Comparison of ENCODE assay signal across 8 cellular contexts in the genomic region with DNA sequence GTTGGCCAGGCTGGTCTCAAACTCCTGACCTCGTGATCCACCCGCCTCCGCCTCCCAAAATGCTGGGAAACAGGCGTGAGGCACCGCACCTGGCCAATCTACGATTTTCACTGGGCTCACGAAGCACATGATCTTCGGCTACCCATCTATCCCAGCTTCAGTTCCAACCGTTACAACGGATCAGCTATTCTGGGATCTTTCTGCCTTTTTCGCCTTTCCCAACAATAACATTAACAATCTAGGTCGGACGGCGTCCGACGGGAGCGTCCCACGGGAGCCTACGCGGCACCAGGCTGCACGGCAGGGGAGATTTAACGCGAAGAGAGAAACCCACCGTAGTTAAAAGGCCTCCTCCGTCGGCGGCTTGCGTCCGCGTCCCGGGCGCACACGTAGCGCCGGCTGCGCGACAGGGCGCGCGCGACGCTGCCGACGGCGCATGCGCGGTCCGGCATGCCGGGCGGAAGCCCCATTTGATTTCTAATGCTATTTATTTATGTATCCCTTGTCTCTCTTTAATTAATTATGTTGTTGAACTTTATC.
DNase-seq lines count a peak whose midpoint lies in the region; ATAC-seq and FAIRE-seq lines count a peak whose summit lies in the region.

A gene (minus strand): TSS at position 394 of the 540 bp plus-strand sequence.

- H3K36me3 Mint-ChIP-seq in activated naive CD8-positive, alpha-beta T cell treated with anti-CD3 and anti-CD28 coated beads, Interleukin-2, amount 10 ng/mL, durations not matched to agents 7 days and 5 days, result peaks cover 24% of the 10 kb centered on the region

- POLR2A ChIA-PET in activated naive CD8-positive, alpha-beta T cell treated with anti-CD3 and anti-CD28 coated beads, Interleukin-2, amount 10 ng/mL, durations not matched to agents 7 days and 5 days (lab: Charles Lee), result interaction anchor here (0.7 kb wide), 1 partner anchor 622 kb away, joined by 4 read pairs; no protein-coding TSS in a partner anchor

- H3K9me3 Mint-ChIP-seq in activated naive CD8-positive, alpha-beta T cell treated with anti-CD3 and anti-CD28 coated beads, Interleukin-2, amount 10 ng/mL, durations not matched to agents 7 days and 5 days, result peaks cover 5% of the 10 kb centered on the region

- no peaks in the 10 kb centered on the region for H3K27me3 ChIP-seq in SJCRH30

- no peaks in the 10 kb centered on the region; the same call in 1 of the 2 replicates for H3K9me3 ChIP-seq in SJCRH30 (replicated peaks)

- no peaks in the 10 kb centered on the region for H3K36me3 ChIP-seq in SJCRH30

- H3K4me3 Mint-ChIP-seq in activated naive CD8-positive, alpha-beta T cell treated with anti-CD3 and anti-CD28 coated beads, Interleukin-2, amount 10 ng/mL, durations not matched to agents 7 days and 5 days, result peak within 1 kb of the TSS; percentile 94

- H3K27me3 Mint-ChIP-seq in activated naive CD8-positive, alpha-beta T cell treated with anti-CD3 and anti-CD28 coated beads, Interleukin-2, amount 10 ng/mL, durations not matched to agents 7 days and 5 days, result peaks cover 30% of the 10 kb centered on the region

- H3K4me1 Mint-ChIP-seq in activated naive CD8-positive, alpha-beta T cell treated with anti-CD3 and anti-CD28 coated beads, Interleukin-2, amount 10 ng/mL, durations not matched to agents 7 days and 5 days, result peaks cover 13% of the 10 kb centered on the region

- peak within 1 kb of the TSS; percentile 88 for H3K27ac Mint-ChIP-seq in activated naive CD8-positive, alpha-beta T cell treated with anti-CD3 and anti-CD28 coated beads, Interleukin-2, amount 10 ng/mL, durations not matched to agents 7 days and 5 days

- FAIRE-seq in GM18507 (lab: Jason Lieb, UNC), result peak; percentile 90

- no peak within 1 kb of the TSS for H3K27ac ChIP-seq in SJCRH30

- DNase-seq in GM18507 (ENCODE audit: extremely low spot score, insufficient read length, low read depth) (peak; percentile 76), SJCRH30 (peak in 1 of 2 experiments; percentile 39), hepatic stellate cell (ENCODE audit: low spot score) (peak; percentile 65), cerebellar cortex (ENCODE audit: low spot score) (no peak), cerebellar nuclear complex (lab: John Stamatoyannopoulos, UW) (no peak)
- peak; percentile 80 for DNase-seq in activated naive CD8-positive, alpha-beta T cell treated with anti-CD3 and anti-CD28 coated beads, Interleukin-2, amount 10 ng/mL, durations not matched to agents 7 days and 5 days
- peak; percentile 16 to 41 for DNase-seq in stimulated activated CD4-positive, alpha-beta T cell treated with anti-CD3 and anti-CD28 coated beads, Interleukin-12 subunit alpha, Interleukin-12 subunit beta, amount 100 ng/mL, for 24 hours (ENCODE audit: low read depth in 2 of 2)

- H3K4me3 ChIP-seq in SJCRH30, result peak within 1 kb of the TSS; percentile 47

- no peaks in the 10 kb centered on the region for H3K4me1 ChIP-seq in SJCRH30

- peak; percentile 88 for ATAC-seq in HG03342 (IDR thresholded peaks at IDR 0.05; ENCODE audit: unreplicated experiment)
- ATAC-seq in activated naive CD8-positive, alpha-beta T cell treated with anti-CD3 and anti-CD28 coated beads, Interleukin-2, amount 10 ng/mL, durations not matched to agents 7 days and 5 days (ENCODE audit: low read depth), result peak; percentile 86

Comparison
In these comparisons a context has a peak if more than half of its experiments do, and no peak if none do; other contexts are left out.
1. DNase-seq: peak in GM18507 (single experiment), activated naive CD8-positive, alpha-beta T cell treated with anti-CD3 and anti-CD28 coated beads, Interleukin-2, amount 10 ng/mL, durations not matched to agents 7 days and 5 days (single experiment), hepatic stellate cell (single experiment) and stimulated activated CD4-positive, alpha-beta T cell treated with anti-CD3 and anti-CD28 coated beads, Interleukin-12 subunit alpha, Interleukin-12 subunit beta, amount 100 ng/mL, for 24 hours (2 of 2); none in cerebellar cortex (single experiment) and cerebellar nuclear complex (0 of 2).